ENCODE assay signal across 2 cellular contexts in the genomic region with DNA sequence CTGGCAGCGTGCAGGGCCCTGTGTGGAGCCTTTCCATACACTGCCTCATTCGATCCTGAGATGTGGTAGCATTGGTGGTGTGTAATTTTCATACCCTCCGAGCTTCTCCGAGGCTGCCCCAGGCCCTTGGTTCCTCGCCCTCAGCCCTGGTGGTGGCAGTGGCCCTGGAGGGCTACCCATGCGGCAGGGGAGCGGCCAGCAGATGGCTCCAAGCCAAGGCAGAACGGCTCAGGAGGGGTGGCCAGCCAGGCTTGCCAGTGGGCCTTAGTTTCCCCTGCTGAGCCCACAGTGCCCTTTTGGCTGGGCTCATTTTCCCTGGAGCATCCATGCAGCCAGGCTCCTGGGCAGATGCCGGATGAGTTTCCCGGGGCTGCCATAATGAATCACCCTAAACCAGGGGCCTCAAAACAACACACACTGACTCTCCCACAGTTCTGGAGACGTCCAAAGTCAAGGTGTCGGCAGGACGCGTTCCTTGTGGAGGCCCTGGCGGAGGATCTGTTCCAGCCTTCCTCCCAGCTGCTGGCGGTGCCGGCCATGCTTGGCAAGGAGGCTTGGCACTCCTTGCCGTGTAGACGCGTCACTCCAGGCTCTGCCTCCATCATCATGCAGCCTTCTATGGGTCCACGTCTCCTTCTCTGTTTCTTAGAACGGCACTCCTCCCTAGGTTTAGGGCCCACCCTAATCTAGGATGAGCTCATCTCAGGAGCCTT.
TF ChIP-seq lines count a peak whose summit lies in the region.

No MANE protein-coding gene starts in this region.

TF ChIP-seq in HepG2, 621 proteins besides CTCF, POLR2A, EP300 and RAD21:
- TF ChIP-seq MED13 (CRISPR knock-in tag; IDR thresholded peaks at IDR 0.05) = no peak
- peak; percentile 65 for TF ChIP-seq STAG1 (CRISPR knock-in tag; IDR thresholded peaks at IDR 0.05)
- 0 out of 2 replicates have a peak, but pooled peaks have one; percentile 37 for TF ChIP-seq HNRNPL (IDR thresholded peaks at IDR 0.05; ENCODE audit: low read depth, low read length)
- TF ChIP-seq, protein P1, sequence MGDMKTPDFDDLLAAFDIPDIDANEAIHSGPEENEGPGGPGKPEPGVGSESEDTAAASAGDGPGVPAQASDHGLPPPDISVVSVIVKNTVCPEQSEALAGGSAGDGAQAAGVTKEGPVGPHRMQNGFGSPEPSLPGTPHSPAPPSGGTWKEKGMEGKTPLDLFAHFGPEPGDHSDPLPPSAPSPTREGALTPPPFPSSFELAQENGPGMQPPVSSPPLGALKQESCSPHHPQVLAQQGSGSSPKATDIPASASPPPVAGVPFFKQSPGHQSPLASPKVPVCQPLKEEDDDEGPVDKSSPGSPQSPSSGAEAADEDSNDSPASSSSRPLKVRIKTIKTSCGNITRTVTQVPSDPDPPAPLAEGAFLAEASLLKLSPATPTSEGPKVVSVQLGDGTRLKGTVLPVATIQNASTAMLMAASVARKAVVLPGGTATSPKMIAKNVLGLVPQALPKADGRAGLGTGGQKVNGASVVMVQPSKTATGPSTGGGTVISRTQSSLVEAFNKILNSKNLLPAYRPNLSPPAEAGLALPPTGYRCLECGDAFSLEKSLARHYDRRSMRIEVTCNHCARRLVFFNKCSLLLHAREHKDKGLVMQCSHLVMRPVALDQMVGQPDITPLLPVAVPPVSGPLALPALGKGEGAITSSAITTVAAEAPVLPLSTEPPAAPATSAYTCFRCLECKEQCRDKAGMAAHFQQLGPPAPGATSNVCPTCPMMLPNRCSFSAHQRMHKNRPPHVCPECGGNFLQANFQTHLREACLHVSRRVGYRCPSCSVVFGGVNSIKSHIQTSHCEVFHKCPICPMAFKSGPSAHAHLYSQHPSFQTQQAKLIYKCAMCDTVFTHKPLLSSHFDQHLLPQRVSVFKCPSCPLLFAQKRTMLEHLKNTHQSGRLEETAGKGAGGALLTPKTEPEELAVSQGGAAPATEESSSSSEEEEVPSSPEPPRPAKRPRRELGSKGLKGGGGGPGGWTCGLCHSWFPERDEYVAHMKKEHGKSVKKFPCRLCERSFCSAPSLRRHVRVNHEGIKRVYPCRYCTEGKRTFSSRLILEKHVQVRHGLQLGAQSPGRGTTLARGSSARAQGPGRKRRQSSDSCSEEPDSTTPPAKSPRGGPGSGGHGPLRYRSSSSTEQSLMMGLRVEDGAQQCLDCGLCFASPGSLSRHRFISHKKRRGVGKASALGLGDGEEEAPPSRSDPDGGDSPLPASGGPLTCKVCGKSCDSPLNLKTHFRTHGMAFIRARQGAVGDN (CRISPR knock-in tag; IDR thresholded peaks at IDR 0.05) = peak; percentile 43

TF ChIP-seq in H1, 55 proteins besides CTCF, POLR2A, EP300 and RAD21:
- TF ChIP-seq PHF8 (conservative IDR thresholded peaks at IDR 0.05; ENCODE audit: low read depth, low read length) (no peak), FOSL1 (IDR thresholded peaks at IDR 0.05; ENCODE audit: insufficient read depth, low read depth, low read length) (no peak), HDAC2 (IDR thresholded peaks at IDR 0.05; ENCODE audit: borderline replicate concordance in 1 of 2, low read depth in 2 of 2, low read length in 2 of 2) (no peak)
TF ChIP-seq in H1: peak in this region for 0.
